In genomic region chr1:182588460-182589396, GRCh38 we compare ENCODE assay signal across 8 cellular contexts. TPM values are rescaled to one million over a fixed set of nuclear protein-coding genes. Genes with fewer than 3 reads are reported as not detected.
DNase-seq lines count a peak whose midpoint lies in the region; ATAC-seq and TF ChIP-seq lines count a peak whose summit lies in the region.

A gene with protein sequence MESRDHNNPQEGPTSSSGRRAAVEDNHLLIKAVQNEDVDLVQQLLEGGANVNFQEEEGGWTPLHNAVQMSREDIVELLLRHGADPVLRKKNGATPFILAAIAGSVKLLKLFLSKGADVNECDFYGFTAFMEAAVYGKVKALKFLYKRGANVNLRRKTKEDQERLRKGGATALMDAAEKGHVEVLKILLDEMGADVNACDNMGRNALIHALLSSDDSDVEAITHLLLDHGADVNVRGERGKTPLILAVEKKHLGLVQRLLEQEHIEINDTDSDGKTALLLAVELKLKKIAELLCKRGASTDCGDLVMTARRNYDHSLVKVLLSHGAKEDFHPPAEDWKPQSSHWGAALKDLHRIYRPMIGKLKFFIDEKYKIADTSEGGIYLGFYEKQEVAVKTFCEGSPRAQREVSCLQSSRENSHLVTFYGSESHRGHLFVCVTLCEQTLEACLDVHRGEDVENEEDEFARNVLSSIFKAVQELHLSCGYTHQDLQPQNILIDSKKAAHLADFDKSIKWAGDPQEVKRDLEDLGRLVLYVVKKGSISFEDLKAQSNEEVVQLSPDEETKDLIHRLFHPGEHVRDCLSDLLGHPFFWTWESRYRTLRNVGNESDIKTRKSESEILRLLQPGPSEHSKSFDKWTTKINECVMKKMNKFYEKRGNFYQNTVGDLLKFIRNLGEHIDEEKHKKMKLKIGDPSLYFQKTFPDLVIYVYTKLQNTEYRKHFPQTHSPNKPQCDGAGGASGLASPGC (minus strand): TSS chr1:182589256. CDS start chr1:182586806, 2,450 bp downstream.

- TF ChIP-seq CTCF in astrocyte of the cerebellum (IDR thresholded peaks at IDR 0.05; ENCODE audit: low read depth, low read length, missing control alignments) (no peak), hepatocyte (IDR thresholded peaks at IDR 0.05; ENCODE audit: poor library complexity) (no peak)

- H3K27ac ChIP-seq in hepatocyte = peak within 1 kb of the TSS; percentile 97
- H3K27ac ChIP-seq in rectal smooth muscle tissue (ENCODE audit: low read depth, low read length) = peak within 1 kb of the TSS; percentile 92

- H3K4me3 Mint-ChIP-seq in T-cell = peak within 1 kb of the TSS; percentile 94 to 100 (median 98)

- DNase-seq in DMS53 treated with DMSO at 0.1 percent for 48 hours (lab: John Stamatoyannopoulos, UW; ENCODE audit: unreplicated experiment) = peak; percentile 37
- DNase-seq in HT-29 (ENCODE audit: low spot score) = peak; percentile 85
- DNase-seq in T-cell = peak; percentile 20 to 64 (median 48)
- DNase-seq in astrocyte of the cerebellum (ENCODE audit: low read depth) = no peak
- peak; percentile 88 for DNase-seq in hepatocyte (ENCODE audit: low spot score)
- no peak for DNase-seq in NCI-H146 (lab: John Stamatoyannopoulos, UW)

- CTCF ChIA-PET in T-cell (lab: Charles Lee) = interaction anchor here (0.6 to 4.2 kb wide), 22 partner anchors 8 to 508 kb away, joined by 3 to 28 read pairs (median 4); partner anchors contain the start of genes NPL (in 1 of the 2), RGS16 (in 1 of the 2) and TEDDM1 (in 1 of the 2)

- peak within 1 kb of the TSS; percentile 94 for H3K9ac ChIP-seq in rectal smooth muscle tissue (ENCODE audit: low read length)

- H3K27me3 ChIP-seq in hepatocyte = no peaks in the 10 kb centered on the region
- peaks cover 2% of the 10 kb centered on the region for H3K27me3 ChIP-seq in rectal smooth muscle tissue (ENCODE audit: control insufficient read depth, insufficient read depth, low read length)

- H4K20me1 ChIP-seq in hepatocyte (ENCODE audit: insufficient read depth, poor library complexity, severe bottlenecking) = no peaks in the 10 kb centered on the region

- peak within 1 kb of the TSS; percentile 62 for H2AFZ ChIP-seq in hepatocyte

- H3K36me3 Mint-ChIP-seq in T-cell = peaks cover 33% of the 10 kb centered on the region

- WGBS in hepatocyte (ENCODE audit: low lambda C conversion rate, missing lambda C conversion rate) = 18% methylated on average over 21 of the region's 21 CpGs

- H3K4me2 ChIP-seq in hepatocyte = peak within 1 kb of the TSS; percentile 72

- H3K9me3 Mint-ChIP-seq in T-cell = peaks cover 0 to 3% (median 0%) of the 10 kb centered on the region in 3 donors

- H3K79me2 ChIP-seq in hepatocyte = no peaks in the 10 kb centered on the region

- H3K4me1 Mint-ChIP-seq in T-cell = peaks cover 47 to 57% (median 55%) of the 10 kb centered on the region in 3 donors

- peak; percentile 78 for ATAC-seq in GM21360 (IDR thresholded peaks at IDR 0.05; ENCODE audit: unreplicated experiment)
- peak; percentile 88 to 90 (median 89) for ATAC-seq in T-cell (replicated peaks in 1 of 4)

- in situ Hi-C loops in astrocyte of the cerebellum (cut with HindIII; ENCODE audit: low sequenced_read_pairs) = no loop called here

- H3K36me3 ChIP-seq in hepatocyte (replicated peaks; ENCODE audit: insufficient read depth, low read depth) = no peaks in the 10 kb centered on the region
- H3K36me3 ChIP-seq in rectal smooth muscle tissue (ENCODE audit: control insufficient read depth, insufficient read depth, low read length) = no peaks in the 10 kb centered on the region

- H3K27me3 Mint-ChIP-seq in T-cell = no peaks in the 10 kb centered on the region

- no peaks in the 10 kb centered on the region for H3K9me2 ChIP-seq in hepatocyte (replicated peaks; ENCODE audit: insufficient read depth)

- no peaks in the 10 kb centered on the region for H3K9me3 ChIP-seq in hepatocyte (ENCODE audit: low read depth)

- POLR2A ChIA-PET in T-cell (lab: Charles Lee) = interaction anchor here (0.5 to 2.0 kb wide), 9 partner anchors 15 to 1100 kb away, joined by 3 to 6 read pairs (median 3); no protein-coding TSS in a partner anchor

- H3K4me1 ChIP-seq in hepatocyte (ENCODE audit: insufficient read depth) = peaks cover 2% of the 10 kb centered on the region
- H3K4me1 ChIP-seq in rectal smooth muscle tissue (ENCODE audit: control insufficient read depth, insufficient read depth, low read length) = peaks cover 2% of the 10 kb centered on the region

- peak within 1 kb of the TSS; percentile 100 for H3K27ac Mint-ChIP-seq in T-cell

- H3K4me3 ChIP-seq in astrocyte of the cerebellum (ENCODE audit: low read depth, low read length) (peak within 1 kb of the TSS; percentile 71), hepatocyte (peak within 1 kb of the TSS; percentile 45), rectal smooth muscle tissue (ENCODE audit: low read length) (peak within 1 kb of the TSS; percentile 91)

RNA-seq across cellular contexts. Expression of the gene that starts here (rescaled TPM):
- total RNA-seq in HT-29 (2014; rRNA removed; shearing (Covaris generic)) = 1.6 and 1.9 TPM in 2 replicates
- 10 to 100 TPM; 10.5 to 20.8 (median 18.7) TPM for total RNA-seq in T-cell
- total RNA-seq in hepatocyte = 6.8 and 7.5 TPM in 2 replicates
- 4.0 and 5.3 TPM in 2 replicates for polyA plus RNA-seq in hepatocyte

Comparison
In these comparisons a context has a peak if more than half of its experiments do, and no peak if none do; other contexts are left out.
1. DNase-seq: peak in DMS53 treated with DMSO at 0.1 percent for 48 hours (single experiment), HT-29 (single experiment), T-cell (34 of 34) and hepatocyte (single experiment); none in astrocyte of the cerebellum (single experiment) and NCI-H146 (single experiment).
2. Peak in every context shown above with its lines, with median percentiles within 50 percentile points of each other: H3K4me3 ChIP-seq.